Comparison of ENCODE assay signal across 15 cellular contexts in genomic region chr4:53587123-53587522, GRCh38. TPM values are rescaled to one million over a fixed set of nuclear protein-coding genes. Genes with fewer than 3 reads are reported as not detected.
DNase-seq lines count a peak whose midpoint lies in the region; FAIRE-seq and TF ChIP-seq lines count a peak whose summit lies in the region.
"Had no signal": no experiment of that assay in that cellular context is flagged by ENCODE, and none has a peak within 500 bp of the region (broad histone marks: within the 10 kb centered on the region; RNA-seq: fewer than 3 reads in every experiment).

No MANE protein-coding gene starts in this region.

- WGBS in liver: 23% methylated on average over 2 of the region's 2 CpGs

- TF ChIP-seq RAD21 in liver (IDR thresholded peaks at IDR 0.05): no peak

- peaks cover 9% of the 10 kb centered on the region for H3K27me3 Mint-ChIP-seq in type B pancreatic cell

- peak; percentile 23 for DNase-seq in DMS53 treated with DMSO at 0.1 percent for 48 hours (lab: John Stamatoyannopoulos, UW; ENCODE audit: unreplicated experiment)
- no peak for DNase-seq in type B pancreatic cell (ENCODE audit: extremely low spot score, unreplicated experiment)
- DNase-seq in OCI-M1 (lab: John Stamatoyannopoulos, UW): no peak
- no peak for DNase-seq in H7
- no peak for DNase-seq in anterior cingulate cortex (lab: John Stamatoyannopoulos, UW)
- DNase-seq: ACHN, AML-193, DMS153, KBM-7, NCI-H526, SHP77, SK-N-SH had no signal

- no peaks in the 10 kb centered on the region for H3K9me3 ChIP-seq in liver (ENCODE audit: control insufficient read depth in 4 of 4, low read length in 3 of 4)
- H3K9me3 ChIP-seq: SK-N-SH had no signal

- H3K27ac Mint-ChIP-seq in type B pancreatic cell: no peak overlapping the region
- H3K27ac Mint-ChIP-seq: CD14-positive monocyte had no signal

- no peak overlapping the region for H3K9ac ChIP-seq in liver (ENCODE audit: low read depth in 1 of 2, low read length in 2 of 2)
- H3K9ac ChIP-seq: SK-N-SH had no signal

- TF ChIP-seq CTCF in liver (IDR thresholded peaks at IDR 0.05; ENCODE audit: low read depth, low read length, missing input control) (no peak), type B pancreatic cell (conservative IDR thresholded peaks at IDR 0.05) (no peak)

- H3K4me3 Mint-ChIP-seq in type B pancreatic cell: peak overlapping the region; percentile 19
- H3K4me3 Mint-ChIP-seq: CD14-positive monocyte had no signal

- H3K9me3 Mint-ChIP-seq in type B pancreatic cell: peaks cover 5% of the 10 kb centered on the region
- H3K9me3 Mint-ChIP-seq: CD14-positive monocyte had no signal

- H3K36me3 Mint-ChIP-seq in type B pancreatic cell: peaks cover 5% of the 10 kb centered on the region
- H3K36me3 Mint-ChIP-seq: CD14-positive monocyte had no signal

- H3K36me3 ChIP-seq in liver (ENCODE audit: control insufficient read depth in 4 of 4, insufficient read depth in 3 of 4, low read depth in 1 of 4, low read length in 3 of 4): no peaks in the 10 kb centered on the region
- no peaks in the 10 kb centered on the region for H3K36me3 ChIP-seq in H7 (replicated peaks; ENCODE audit: control insufficient read depth, insufficient read depth, low read length)

- peaks cover 8 to 30% (median 17%) of the 10 kb centered on the region in 4 donors for H3K4me1 ChIP-seq in liver (ENCODE audit: control insufficient read depth in 4 of 4, insufficient read depth in 4 of 4, low read length in 3 of 4)

- H3K4me1 Mint-ChIP-seq in type B pancreatic cell (ENCODE audit: unreplicated experiment): peaks cover 52% of the 10 kb centered on the region

- no peak overlapping the region for H3K27ac ChIP-seq in liver (ENCODE audit: low read depth in 1 of 2, low read length in 2 of 2)

- H3K4me3 ChIP-seq in liver (ENCODE audit: low read depth in 1 of 3, low read length in 3 of 3) (no peak overlapping the region), H7 (ENCODE audit: insufficient read depth, low read depth, low read length) (no peak overlapping the region)

- peak; percentile 91 for FAIRE-seq in endometrium (lab: Jason Lieb, UNC)

- H3K27me3 ChIP-seq in liver (ENCODE audit: control insufficient read depth in 4 of 4, insufficient read depth in 4 of 4, low read length in 3 of 4) (no peaks in the 10 kb centered on the region), H7 (ENCODE audit: control insufficient read depth, insufficient read depth, low read length) (no peaks in the 10 kb centered on the region; the same call in 1 of the 2 replicates)

TF ChIP-seq in liver, 16 proteins besides CTCF, POLR2A, EP300 and RAD21:
- TF ChIP-seq YY1 (IDR thresholded peaks at IDR 0.05) (peak; percentile 75), ZBTB33 (IDR thresholded peaks at IDR 0.05) (no peak), RXRA (IDR thresholded peaks at IDR 0.05) (peak in 1 of 2 donors; percentile 21), HNF4G (IDR thresholded peaks at IDR 0.05) (no peak), MAX (IDR thresholded peaks at IDR 0.05) (no peak), HNF4A (conservative IDR thresholded peaks at IDR 0.05) (peak in 1 of 2 donors; percentile 2), TAF1 (conservative IDR thresholded peaks at IDR 0.05) (no peak)
TF ChIP-seq in liver: peak in this region for 3.

RNA-seq across cellular contexts. Expression of gene LNX1, which starts 4.2 kb away (rescaled TPM):
- total RNA-seq in liver: 1 to 10 TPM; 3.0 to 3.4 TPM
- polyA plus RNA-seq in liver: 1 to 10 TPM; 1.5 TPM
- total RNA-seq in type B pancreatic cell (ENCODE audit: low replicate concordance): 5.3 and 7.4 TPM in 2 replicates
- 1.6 and 2.7 TPM in 2 replicates for total RNA-seq in H7 (2014; rRNA removed; shearing (Covaris generic))
